ENCODE assay signal across 8 cellular contexts in genomic region chr10:97553575-97554100, GRCh38. TPM values are rescaled to one million over a fixed set of nuclear protein-coding genes. Genes with fewer than 3 reads are reported as not detected.
DNase-seq lines count a peak whose midpoint lies in the region; ATAC-seq lines count a peak whose summit lies in the region.

No MANE protein-coding gene starts in this region.

- H3K27ac Mint-ChIP-seq in activated naive CD4-positive, alpha-beta T cell treated with anti-CD3 and anti-CD28 coated beads for 36 hours: no peak overlapping the region

- H3K4me1 Mint-ChIP-seq in activated naive CD4-positive, alpha-beta T cell treated with anti-CD3 and anti-CD28 coated beads for 36 hours (ENCODE audit: low read depth): peaks cover 2% of the 10 kb centered on the region

- no peaks in the 10 kb centered on the region for H3K27me3 Mint-ChIP-seq in activated naive CD4-positive, alpha-beta T cell treated with anti-CD3 and anti-CD28 coated beads for 36 hours (ENCODE audit: low read depth)

- H3K4me3 Mint-ChIP-seq in activated naive CD4-positive, alpha-beta T cell treated with anti-CD3 and anti-CD28 coated beads for 36 hours: no peak overlapping the region

- no peaks in the 10 kb centered on the region for H3K36me3 Mint-ChIP-seq in activated naive CD4-positive, alpha-beta T cell treated with anti-CD3 and anti-CD28 coated beads for 36 hours (ENCODE audit: low read depth)

- in situ Hi-C loops in SK-MEL-5 (cut with HindIII; ENCODE audit: low pct_unique_long_range_greater_than_20kb, low sequenced_read_pairs): no loop called here

- ATAC-seq in Right ventricle myocardium inferior (peak; percentile 86), HG03457 (IDR thresholded peaks at IDR 0.05; ENCODE audit: unreplicated experiment) (no peak)

- intact Hi-C loops in activated naive CD4-positive, alpha-beta T cell treated with anti-CD3 and anti-CD28 coated beads for 36 hours (cut with micrococcal nuclease): loop anchor here (1.0 kb wide), 4 partner anchors 19 to 146 kb away; partner anchors contain the start of genes MMS19 and UBTD1
- intact Hi-C loops in Right ventricle myocardium inferior (cut with DNase I) (loop anchor here (1.0 to 5.0 kb wide), 2 partner anchors 56 to 90 kb away; partner anchors contain the start of genes MMS19 and UBTD1), posterior cingulate gyrus (cut with DNase I) (loop anchor here (1.0 kb wide), 1 partner anchor 90 kb away; no protein-coding TSS in a partner anchor)

- H3K9me3 Mint-ChIP-seq in activated naive CD4-positive, alpha-beta T cell treated with anti-CD3 and anti-CD28 coated beads for 36 hours: no peaks in the 10 kb centered on the region

- DNase-seq in NCI-H2171 treated with DMSO at 0.1 percent for 48 hours (lab: John Stamatoyannopoulos, UW) (peak; percentile 37), NCI-H2171 (lab: John Stamatoyannopoulos, UW) (no peak), HUDEP-2 (lab: John Stamatoyannopoulos, UW; ENCODE audit: unreplicated experiment in 76 of 76) (peak in 48 of 76 experiments; percentile 4 to 57 (median 26)), SK-MEL-5 (ENCODE audit: low read depth, low spot score) (peak; percentile 51), Right ventricle myocardium inferior (ENCODE audit: missing footprints) (peak; percentile 84), posterior cingulate gyrus (peak in 9 of 10 donors; percentile 50 to 96 (median 76))
- DNase-seq in activated naive CD4-positive, alpha-beta T cell treated with anti-CD3 and anti-CD28 coated beads for 36 hours: peak; percentile 78

- CTCF ChIA-PET in activated naive CD4-positive, alpha-beta T cell treated with anti-CD3 and anti-CD28 coated beads for 36 hours (lab: Charles Lee): interaction anchor here (0.7 to 7.8 kb wide), 33 partner anchors 8 to 915 kb away, joined by 3 to 148 read pairs (median 4); partner anchors contain the start of genes ANKRD2, HOGA1 and UBTD1

RNA-seq across cellular contexts. Expression of gene ANKRD2, which starts 18.9 kb away (rescaled TPM):
- not detected in 2 replicates for total RNA-seq in SK-MEL-5 (2014; rRNA removed; shearing (Covaris generic))
- not detected in 2 replicates for polyA plus RNA-seq in SK-MEL-5 (2015; cell fraction: cytosol; rRNA removed)
- 1.0 and 3.0 TPM in 2 replicates for polyA plus RNA-seq in SK-MEL-5 (2015; cell fraction: nucleus; rRNA removed)
- under 1 TPM in 1 of 2 experiments, not detected in 1; 0.26 TPM for total RNA-seq in activated naive CD4-positive, alpha-beta T cell treated with anti-CD3 and anti-CD28 coated beads for 36 hours
- total RNA-seq in Right ventricle myocardium inferior: 418 TPM

RNA-seq across cellular contexts. Expression of gene HOGA1, which starts 30.6 kb away (rescaled TPM):
- total RNA-seq in SK-MEL-5 (2014; rRNA removed; shearing (Covaris generic)): 2.1 and 3.9 TPM in 2 replicates
- 0.81 and 1.9 TPM in 2 replicates for polyA plus RNA-seq in SK-MEL-5 (2015; cell fraction: cytosol; rRNA removed)
- polyA plus RNA-seq in SK-MEL-5 (2015; cell fraction: nucleus; rRNA removed): 2.7 and 3.9 TPM in 2 replicates
- not detected for total RNA-seq in activated naive CD4-positive, alpha-beta T cell treated with anti-CD3 and anti-CD28 coated beads for 36 hours
- 15.6 TPM for total RNA-seq in Right ventricle myocardium inferior

RNA-seq across cellular contexts. Expression of gene C10orf62, which starts 35.9 kb away (rescaled TPM):
- not detected in 2 replicates for total RNA-seq in SK-MEL-5 (2014; rRNA removed; shearing (Covaris generic))
- polyA plus RNA-seq in SK-MEL-5 (2015; cell fraction: cytosol; rRNA removed): 0.12 TPM in 1 of 2 replicates, not detected in the other
- 0.19 and 3.2 TPM in 2 replicates for polyA plus RNA-seq in SK-MEL-5 (2015; cell fraction: nucleus; rRNA removed)
- not detected for total RNA-seq in activated naive CD4-positive, alpha-beta T cell treated with anti-CD3 and anti-CD28 coated beads for 36 hours
- 0.97 TPM for total RNA-seq in Right ventricle myocardium inferior

RNA-seq across cellular contexts. Expression of gene UBTD1, which starts 54.9 kb away (rescaled TPM):
- 12.7 and 13.8 TPM in 2 replicates for total RNA-seq in SK-MEL-5 (2014; rRNA removed; shearing (Covaris generic))
- polyA plus RNA-seq in SK-MEL-5 (2015; cell fraction: cytosol; rRNA removed): 28.0 and 29.8 TPM in 2 replicates
- polyA plus RNA-seq in SK-MEL-5 (2015; cell fraction: nucleus; rRNA removed): 4.1 and 4.5 TPM in 2 replicates
- 1 to 10 TPM in 1 of 2 experiments, under 1 TPM in 1; 0.86 to 1.3 TPM for total RNA-seq in activated naive CD4-positive, alpha-beta T cell treated with anti-CD3 and anti-CD28 coated beads for 36 hours
- total RNA-seq in Right ventricle myocardium inferior: 26.6 TPM

RNA-seq across cellular contexts. Expression of gene MMS19, which starts 55.4 kb away (rescaled TPM):
- 80.1 and 85.8 TPM in 2 replicates for total RNA-seq in SK-MEL-5 (2014; rRNA removed; shearing (Covaris generic))
- polyA plus RNA-seq in SK-MEL-5 (2015; cell fraction: cytosol; rRNA removed): 72.5 and 90.1 TPM in 2 replicates
- polyA plus RNA-seq in SK-MEL-5 (2015; cell fraction: nucleus; rRNA removed): 277 and 375 TPM in 2 replicates
- total RNA-seq in activated naive CD4-positive, alpha-beta T cell treated with anti-CD3 and anti-CD28 coated beads for 36 hours: 10 to 100 TPM; 95.0 to 95.6 TPM
- total RNA-seq in Right ventricle myocardium inferior: 37.7 TPM

Comparison
In these comparisons a context has a peak if more than half of its experiments do, and no peak if none do; other contexts are left out.
1. RNA of gene ANKRD2, which starts 18.9 kb away (total RNA-seq): 418 TPM in Right ventricle myocardium inferior (single experiment); 0.26 TPM in activated naive CD4-positive, alpha-beta T cell treated with anti-CD3 and anti-CD28 coated beads for 36 hours and not detected in SK-MEL-5; every median in the first group is over 100 times any median in the second.